10 cellular contexts compared by ENCODE assay signal in the genomic region with DNA sequence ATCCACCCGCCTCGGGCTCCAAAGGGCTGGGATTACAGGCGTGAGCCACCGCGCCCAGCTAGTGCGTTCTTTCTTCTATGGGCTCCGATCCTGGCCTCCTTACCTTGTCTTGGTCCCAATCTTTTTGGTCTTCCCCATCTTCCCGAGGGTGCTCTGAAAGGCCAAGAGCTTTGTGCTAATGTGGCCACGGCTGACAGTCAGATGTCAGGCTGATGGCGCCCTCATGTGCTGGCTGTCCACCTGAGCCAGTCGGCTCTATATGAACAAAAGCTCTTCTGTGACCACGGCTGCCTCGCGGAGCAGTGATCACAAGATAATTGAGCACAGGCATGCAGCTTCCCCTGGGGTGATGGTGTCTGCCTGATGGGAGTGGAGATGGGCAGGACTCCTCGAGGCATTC.
DNase-seq lines count a peak whose midpoint lies in the region; ATAC-seq and TF ChIP-seq lines count a peak whose summit lies in the region.
"Had no signal": no experiment of that assay in that cellular context is flagged by ENCODE, and none has a peak within 500 bp of the region (broad histone marks: within the 10 kb centered on the region; RNA-seq: fewer than 3 reads in every experiment).

No MANE protein-coding gene starts in this region.

- TF ChIP-seq CTCF in GM12874 (IDR thresholded peaks at IDR 0.05; ENCODE audit: insufficient read depth, low read depth, low read length), result peak; percentile 30; the same call in 1 of the 2 replicates

- ATAC-seq in GM18519 (IDR thresholded peaks at IDR 0.05; ENCODE audit: low FRiP score, unreplicated experiment) (no peak), GM18909 (IDR thresholded peaks at IDR 0.05; ENCODE audit: poor library complexity, unreplicated experiment) (no peak), GM19351 (IDR thresholded peaks at IDR 0.05; ENCODE audit: unreplicated experiment) (no peak)

- DNase-seq in Ammon's horn (ENCODE audit: low spot score) (peak; percentile 41), NOMO-1 treated with dmso at 0.1 percent for 144 hours (lab: John Stamatoyannopoulos, UW; ENCODE audit: unreplicated experiment) (peak; percentile 8), foreskin melanocyte (peak; percentile 93), HCEC 1CT (no peak)
- DNase-seq: left ventricle myocardium inferior, T1000 had no signal
